1 cellular context compared by ENCODE assay signal in the genomic region with DNA sequence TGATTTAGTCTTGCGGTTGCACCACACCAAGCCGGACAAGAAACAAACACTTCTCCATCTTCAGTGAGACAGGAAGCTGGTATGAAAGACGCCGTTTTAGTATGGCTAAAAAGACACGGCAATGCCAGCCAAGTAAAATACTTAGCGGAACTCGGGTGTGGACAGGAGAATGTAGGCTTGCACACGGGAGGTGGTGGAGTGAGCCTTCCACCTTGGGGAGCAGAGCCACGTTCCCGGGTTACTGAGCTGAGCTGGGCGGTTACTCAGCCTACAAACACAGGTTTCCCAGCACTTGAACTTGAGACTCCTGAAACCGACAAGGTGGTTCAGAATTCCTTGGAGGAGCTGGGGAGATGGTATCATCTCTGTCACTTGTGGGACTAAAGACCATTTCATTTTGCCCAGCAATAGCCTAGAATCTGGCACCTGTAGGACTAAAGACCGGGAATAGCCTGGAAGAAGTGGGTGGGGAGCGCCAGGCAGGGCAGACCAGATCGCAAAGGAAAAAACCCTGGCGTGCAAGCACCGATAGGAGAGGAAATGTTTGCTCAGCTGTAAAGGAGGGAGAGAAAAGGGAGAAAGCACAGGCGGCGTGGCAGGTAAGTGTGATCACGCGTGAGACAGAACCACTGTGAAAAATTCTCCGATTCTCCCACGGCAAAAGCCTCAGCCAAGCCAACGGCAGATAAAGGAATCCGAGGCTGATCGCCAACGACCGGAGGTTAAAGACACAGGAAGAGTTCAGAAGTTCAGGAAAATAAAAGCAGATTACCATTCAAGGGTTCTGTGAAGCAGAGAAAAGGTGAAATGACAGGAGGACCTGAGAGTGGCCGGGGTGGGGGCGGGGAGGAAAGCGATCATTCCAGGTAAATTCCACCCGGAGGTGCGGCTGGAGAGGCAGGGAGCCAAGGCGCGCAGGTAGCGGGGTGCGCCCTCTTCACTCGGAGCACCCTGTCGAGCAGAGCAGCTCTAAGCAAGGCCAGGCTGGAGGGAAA.
A peak's percentile ranks its signal among the peaks of the same experiment; 100 is the strongest.
TF ChIP-seq lines count a peak whose summit lies in the region.

No MANE protein-coding gene starts in this region.

TF ChIP-seq in HEK293, 187 proteins besides CTCF, POLR2A, EP300 and RAD21 (continued from another document):
- no peak for TF ChIP-seq REST (tag by site-specific recombination; IDR thresholded peaks at IDR 0.05)
- peak; percentile 92 for TF ChIP-seq ZBTB20 (tag by site-specific recombination; IDR thresholded peaks at IDR 0.05)
- TF ChIP-seq GFI1B (tag by site-specific recombination; IDR thresholded peaks at IDR 0.05), result no peak
- TF ChIP-seq ZBTB17 (tag by site-specific recombination; IDR thresholded peaks at IDR 0.05), result peak; percentile 12; the same call in 1 of the 2 replicates
- peak; percentile 13 for TF ChIP-seq ZNF335 (tag by site-specific recombination; conservative IDR thresholded peaks at IDR 0.05)
- peak; percentile 34; the same call in 1 of the 2 replicates for TF ChIP-seq PRDM1 (tag by site-specific recombination; IDR thresholded peaks at IDR 0.05)
